Comparison of ENCODE assay signal across 23 cellular contexts in the genomic region with DNA sequence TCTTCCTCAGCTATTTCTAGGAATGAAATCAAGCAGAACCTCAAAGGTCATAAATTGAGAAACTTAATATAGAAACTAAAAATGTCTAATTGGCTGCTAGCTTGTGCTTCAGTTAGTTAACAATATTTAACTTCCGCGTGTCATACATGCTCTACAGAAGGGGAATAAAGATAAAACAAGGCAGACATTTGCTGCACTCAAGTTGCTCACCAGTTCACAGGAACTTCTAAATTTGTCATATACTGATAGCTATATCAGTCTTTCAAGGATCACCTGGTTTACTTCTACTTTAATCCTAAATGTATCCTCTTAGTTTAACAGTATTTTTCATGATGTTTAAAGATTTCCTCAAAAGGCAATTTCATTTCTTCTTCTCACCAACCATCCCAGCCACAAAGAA. TPM values are rescaled to one million over a fixed set of nuclear protein-coding genes. Genes with fewer than 3 reads are reported as not detected.
DNase-seq lines count a peak whose midpoint lies in the region; ATAC-seq and TF ChIP-seq lines count a peak whose summit lies in the region.
"Had no signal": no experiment of that assay in that cellular context is flagged by ENCODE, and none has a peak within 500 bp of the region (broad histone marks: within the 10 kb centered on the region; RNA-seq: fewer than 3 reads in every experiment).

No MANE protein-coding gene starts in this region.

- no peaks in the 10 kb centered on the region for H3K9me3 Mint-ChIP-seq in activated CD8-positive, alpha-beta memory T cell treated with anti-CD3 and anti-CD28 coated beads, Interleukin-2, amount 10 ng/mL, durations not matched to agents 7 days and 5 days (ENCODE audit: low read depth)
- peaks cover 0 to 1% (median 0%) of the 10 kb centered on the region in 8 donors for H3K9me3 Mint-ChIP-seq in CD4-positive, alpha-beta memory T cell
- no peaks in the 10 kb centered on the region for H3K9me3 Mint-ChIP-seq in T-cell
- H3K9me3 Mint-ChIP-seq in endothelial cell (ENCODE audit: unreplicated experiment): no peaks in the 10 kb centered on the region

- peaks cover 75% of the 10 kb centered on the region for H3K36me3 ChIP-seq in CD4-positive, alpha-beta memory T cell (ENCODE audit: insufficient read depth, low read length)

- no peaks in the 10 kb centered on the region for H3K27me3 Mint-ChIP-seq in activated CD8-positive, alpha-beta memory T cell treated with anti-CD3 and anti-CD28 coated beads, Interleukin-2, amount 10 ng/mL, durations not matched to agents 7 days and 5 days
- H3K27me3 Mint-ChIP-seq in CD4-positive, alpha-beta memory T cell: no peaks in the 10 kb centered on the region
- H3K27me3 Mint-ChIP-seq in T-cell (no peaks in the 10 kb centered on the region), endothelial cell (ENCODE audit: unreplicated experiment) (no peaks in the 10 kb centered on the region)

- CTCF ChIA-PET in activated CD8-positive, alpha-beta memory T cell treated with anti-CD3 and anti-CD28 coated beads, Interleukin-2, amount 10 ng/mL, durations not matched to agents 7 days and 5 days (lab: Charles Lee): interaction anchor here (0.8 kb wide), 1 partner anchor 384 kb away, joined by 3 read pairs; no protein-coding TSS in a partner anchor
- CTCF ChIA-PET in CD4-positive, alpha-beta memory T cell (lab: Charles Lee; ENCODE audit: partially characterized antibody): no interaction called here
- CTCF ChIA-PET in T-cell (lab: Charles Lee): interaction anchor here in 1 of 2 donors (0.8 to 0.9 kb wide), 2 partner anchors 20 to 133 kb away, joined by 3 read pairs; no protein-coding TSS in a partner anchor

- no peak overlapping the region for H3K4me3 ChIP-seq in CD4-positive, alpha-beta memory T cell (ENCODE audit: low read length in 2 of 2)

- intact Hi-C loops in CD4-positive, alpha-beta memory T cell (cut with micrococcal nuclease): no loop called here

- H3K4me1 ChIP-seq in CD4-positive, alpha-beta memory T cell (ENCODE audit: insufficient read depth, low read length): peaks cover 57% of the 10 kb centered on the region

- no peak for ATAC-seq in activated CD8-positive, alpha-beta memory T cell treated with anti-CD3 and anti-CD28 coated beads, Interleukin-2, amount 10 ng/mL, durations not matched to agents 7 days and 5 days
- ATAC-seq in T-cell (replicated peaks in 1 of 4) (no peak), HG02884 (IDR thresholded peaks at IDR 0.05; ENCODE audit: unreplicated experiment) (no peak)
- ATAC-seq: HCT116, Panc1, SK-N-SH treated with all-trans-retinoic acid at 6 μM for 48 hours had no signal

- no peak for TF ChIP-seq CTCF in endothelial cell (IDR thresholded peaks at IDR 0.05; ENCODE audit: unreplicated experiment)

- peak overlapping the region; percentile 30 for H3K27ac Mint-ChIP-seq in activated CD8-positive, alpha-beta memory T cell treated with anti-CD3 and anti-CD28 coated beads, Interleukin-2, amount 10 ng/mL, durations not matched to agents 7 days and 5 days
- H3K27ac Mint-ChIP-seq in CD4-positive, alpha-beta memory T cell: peak overlapping the region in 4 of 7 donors; percentile 7 to 82 (median 21)
- H3K27ac Mint-ChIP-seq in T-cell (peak overlapping the region; percentile 25 to 37), endothelial cell (ENCODE audit: unreplicated experiment) (no peak overlapping the region)

- H3K4me1 Mint-ChIP-seq in activated CD8-positive, alpha-beta memory T cell treated with anti-CD3 and anti-CD28 coated beads, Interleukin-2, amount 10 ng/mL, durations not matched to agents 7 days and 5 days: peaks cover 43% of the 10 kb centered on the region
- peaks cover 43 to 70% (median 54%) of the 10 kb centered on the region in 4 donors for H3K4me1 Mint-ChIP-seq in CD4-positive, alpha-beta memory T cell
- peaks cover 57 to 67% (median 62%) of the 10 kb centered on the region in 3 donors for H3K4me1 Mint-ChIP-seq in T-cell
- peaks cover 32% of the 10 kb centered on the region for H3K4me1 Mint-ChIP-seq in endothelial cell (ENCODE audit: unreplicated experiment)

- H3K27me3 ChIP-seq in CD4-positive, alpha-beta memory T cell (ENCODE audit: insufficient read depth, low read length): no peaks in the 10 kb centered on the region

- no peak overlapping the region for H3K4me3 Mint-ChIP-seq in activated CD8-positive, alpha-beta memory T cell treated with anti-CD3 and anti-CD28 coated beads, Interleukin-2, amount 10 ng/mL, durations not matched to agents 7 days and 5 days
- H3K4me3 Mint-ChIP-seq in CD4-positive, alpha-beta memory T cell: no peak overlapping the region
- H3K4me3 Mint-ChIP-seq in T-cell (no peak overlapping the region), endothelial cell (ENCODE audit: unreplicated experiment) (peak overlapping the region; percentile 23)

- H3K36me3 Mint-ChIP-seq in activated CD8-positive, alpha-beta memory T cell treated with anti-CD3 and anti-CD28 coated beads, Interleukin-2, amount 10 ng/mL, durations not matched to agents 7 days and 5 days: peaks cover 68% of the 10 kb centered on the region
- peaks cover 78 to 89% of the 10 kb centered on the region in 2 donors for H3K36me3 Mint-ChIP-seq in CD4-positive, alpha-beta memory T cell
- H3K36me3 Mint-ChIP-seq in T-cell (peaks cover 66% of the 10 kb centered on the region), endothelial cell (ENCODE audit: low read depth, unreplicated experiment) (peaks cover 63% of the 10 kb centered on the region)

- no peaks in the 10 kb centered on the region for H3K9me3 ChIP-seq in CD4-positive, alpha-beta memory T cell (ENCODE audit: control insufficient read depth in 1 of 2, low read length in 2 of 2)

- no peak overlapping the region for H3K27ac ChIP-seq in CD4-positive, alpha-beta memory T cell (ENCODE audit: low read depth, low read length)
- H3K27ac ChIP-seq: KMS-11 had no signal

- POLR2A ChIA-PET in CD4-positive, alpha-beta memory T cell (lab: Charles Lee; ENCODE audit: partially characterized antibody): interaction anchor here (1.0 kb wide), 2 partner anchors 8 kb away, joined by 3 read pairs; a partner anchor contains a TSS
- POLR2A ChIA-PET in T-cell (lab: Charles Lee): interaction anchor here (0.8 to 2.5 kb wide), 5 partner anchors 10 to 24 kb away, joined by 3 to 8 read pairs (median 3); no protein-coding TSS in a partner anchor

- no peak for DNase-seq in activated CD8-positive, alpha-beta memory T cell treated with anti-CD3 and anti-CD28 coated beads, Interleukin-2, amount 10 ng/mL, durations not matched to agents 7 days and 5 days
- DNase-seq in activated CD8-positive, alpha-beta memory T cell treated with anti-CD3 and anti-CD28 coated beads, Interleukin-2, amount 50 U/mL, for 48 hours: no peak
- no peak for DNase-seq in CD4-positive, alpha-beta memory T cell
- no peak for DNase-seq in T-cell
- no peak for DNase-seq in endothelial cell (ENCODE audit: low spot score)
- no peak for DNase-seq in NCI-H2107 (lab: John Stamatoyannopoulos, UW)
- DNase-seq in DMS53 (lab: John Stamatoyannopoulos, UW): no peak
- DNase-seq: AML-193, C1 segment of cervical spinal cord, EL, GF-D8, GOT3, NCI-H1105, NCI-H146, NCI-H2029, NCI-H226, NCI-H510A treated with DMSO at 0.1 percent for 48 hours, NCI-H748 treated with DMSO at 0.1 percent for 48 hours had no signal

RNA-seq across cellular contexts. Expression of a gene that starts 8.4 kb away (rescaled TPM):
- total RNA-seq in activated CD8-positive, alpha-beta memory T cell treated with anti-CD3 and anti-CD28 coated beads, Interleukin-2, amount 10 ng/mL, durations not matched to agents 7 days and 5 days: 10 to 100 TPM; 62.4 to 67.3 TPM
- total RNA-seq in CD4-positive, alpha-beta memory T cell: 10 to 100 TPM; 93.9 to 98.6 TPM
- polyA plus RNA-seq in CD4-positive, alpha-beta memory T cell: 10 to 100 TPM; 54.1 to 58.4 TPM
- total RNA-seq in T-cell: 100 to 1,000 TPM in 2 of 5 donors, 10 to 100 TPM in 3; 64.2 to 276 (median 72.9) TPM
- 33.9 TPM for total RNA-seq in endothelial cell (ENCODE audit: unreplicated experiment)
